In genomic region chr5:153598099-153598498, GRCh38 we compare ENCODE assay signal across 20 cellular contexts.
A peak's percentile ranks its signal among the peaks of the same experiment; 100 is the strongest.
DNase-seq lines count a peak whose midpoint lies in the region; ATAC-seq, FAIRE-seq and TF ChIP-seq lines count a peak whose summit lies in the region.
"Had no signal": no experiment of that assay in that cellular context is flagged by ENCODE, and none has a peak within 500 bp of the region (broad histone marks: within the 10 kb centered on the region; RNA-seq: fewer than 3 reads in every experiment).

No MANE protein-coding gene starts in this region.

- no peaks in the 10 kb centered on the region for H3K27me3 Mint-ChIP-seq in activated T-helper 2 cell treated with anti-CD3 and anti-CD28 coated beads, Interferon-gamma antibody, Interleukin-2, Interleukin-4, amounts not matched to agents 10 μg/mL and 5 μg/mL and 100 μg/mL, durations not matched to agents 14 hours and 24 hours and 36 hours (ENCODE audit: low read depth)
- H3K27me3 Mint-ChIP-seq: naive thymus-derived CD4-positive, alpha-beta T cell had no signal

- no peak overlapping the region for H3K27ac ChIP-seq in psoas muscle
- no peak overlapping the region for H3K27ac ChIP-seq in pancreas
- H3K27ac ChIP-seq: KMS-11, skin epidermis had no signal

- TF ChIP-seq CTCF in psoas muscle (IDR thresholded peaks at IDR 0.05) (no peak), pancreas (IDR thresholded peaks at IDR 0.05) (no peak)

- DNase-seq in psoas muscle (no peak), pancreas (no peak)
- DNase-seq in activated T-helper 2 cell treated with anti-CD3 and anti-CD28 coated beads, Interferon-gamma antibody, Interleukin-2, Interleukin-4, amounts not matched to agents 10 μg/mL and 5 μg/mL and 100 μg/mL, durations not matched to agents 14 hours and 24 hours and 36 hours (ENCODE audit: low spot score): no peak
- no peak for DNase-seq in stimulated activated naive CD8-positive, alpha-beta T cell treated with anti-CD3 and anti-CD28 coated beads, Interleukin-15, Interleukin-2, amounts not matched to agents 100 U/mL and 50 U/mL, for 24 hours
- DNase-seq: activated CD4-positive, alpha-beta T cell treated with anti-CD3 and anti-CD28 coated beads for 4 hours; activated gamma-delta T cell treated with Interleukin-2 at 50 U/mL for 16 hours; effector memory CD8-positive, alpha-beta T cell; islet precursor cell; NCI-H1105 treated with DMSO at 0.1 percent for 48 hours; NCI-H748 treated with DMSO at 0.1 percent for 48 hours; stimulated activated CD4-positive, alpha-beta T cell treated with anti-CD3 and anti-CD28 coated beads, Interleukin-4, amount 100 ng/mL, for 24 hours had no signal

- H3K9me3 ChIP-seq in psoas muscle (no peaks in the 10 kb centered on the region), pancreas (no peaks in the 10 kb centered on the region)

- FAIRE-seq in pancreas (lab: Jason Lieb, UNC): no peak
- FAIRE-seq: astrocyte, TTC549 had no signal

- H3K4me1 Mint-ChIP-seq in activated T-helper 2 cell treated with anti-CD3 and anti-CD28 coated beads, Interferon-gamma antibody, Interleukin-2, Interleukin-4, amounts not matched to agents 10 μg/mL and 5 μg/mL and 100 μg/mL, durations not matched to agents 14 hours and 24 hours and 36 hours (ENCODE audit: low read depth): peaks cover 2% of the 10 kb centered on the region

- no peak overlapping the region for H3K4me3 Mint-ChIP-seq in activated T-helper 2 cell treated with anti-CD3 and anti-CD28 coated beads, Interferon-gamma antibody, Interleukin-2, Interleukin-4, amounts not matched to agents 10 μg/mL and 5 μg/mL and 100 μg/mL, durations not matched to agents 14 hours and 24 hours and 36 hours (ENCODE audit: low read depth)
- H3K4me3 Mint-ChIP-seq: effector memory CD8-positive, alpha-beta T cell had no signal

- no peaks in the 10 kb centered on the region for H3K36me3 ChIP-seq in psoas muscle (ENCODE audit: insufficient read depth in 1 of 2, low read depth in 1 of 2)
- H3K36me3 ChIP-seq in pancreas: no peaks in the 10 kb centered on the region

- no peaks in the 10 kb centered on the region for H3K27me3 ChIP-seq in psoas muscle (ENCODE audit: insufficient read depth in 3 of 3, low read length in 2 of 3)
- no peaks in the 10 kb centered on the region for H3K27me3 ChIP-seq in pancreas

- no peaks in the 10 kb centered on the region for H3K36me3 Mint-ChIP-seq in activated T-helper 2 cell treated with anti-CD3 and anti-CD28 coated beads, Interferon-gamma antibody, Interleukin-2, Interleukin-4, amounts not matched to agents 10 μg/mL and 5 μg/mL and 100 μg/mL, durations not matched to agents 14 hours and 24 hours and 36 hours (ENCODE audit: low read depth)
- H3K36me3 Mint-ChIP-seq: naive thymus-derived CD4-positive, alpha-beta T cell had no signal

- H3K4me3 ChIP-seq in psoas muscle: no peak overlapping the region
- H3K4me3 ChIP-seq in pancreas: no peak overlapping the region
- H3K4me3 ChIP-seq: skin epidermis had no signal

- H3K9me3 Mint-ChIP-seq in activated T-helper 2 cell treated with anti-CD3 and anti-CD28 coated beads, Interferon-gamma antibody, Interleukin-2, Interleukin-4, amounts not matched to agents 10 μg/mL and 5 μg/mL and 100 μg/mL, durations not matched to agents 14 hours and 24 hours and 36 hours: no peaks in the 10 kb centered on the region

- no peak overlapping the region for H3K27ac Mint-ChIP-seq in activated T-helper 2 cell treated with anti-CD3 and anti-CD28 coated beads, Interferon-gamma antibody, Interleukin-2, Interleukin-4, amounts not matched to agents 10 μg/mL and 5 μg/mL and 100 μg/mL, durations not matched to agents 14 hours and 24 hours and 36 hours
- H3K27ac Mint-ChIP-seq: effector memory CD8-positive, alpha-beta T cell; naive thymus-derived CD4-positive, alpha-beta T cell had no signal

- H3K4me1 ChIP-seq in psoas muscle (no peaks in the 10 kb centered on the region), pancreas (no peaks in the 10 kb centered on the region)

- peak; percentile 39 for ATAC-seq in GM18519 (IDR thresholded peaks at IDR 0.05; ENCODE audit: low FRiP score, unreplicated experiment)
- peak; percentile 68 for ATAC-seq in GM21390 (IDR thresholded peaks at IDR 0.05; ENCODE audit: unreplicated experiment)
- peak; percentile 61 for ATAC-seq in HG02885 (IDR thresholded peaks at IDR 0.05; ENCODE audit: poor library complexity, unreplicated experiment)
- ATAC-seq in HG03565 (IDR thresholded peaks at IDR 0.05; ENCODE audit: unreplicated experiment): peak; percentile 45
- ATAC-seq in psoas muscle: no peak
- ATAC-seq in stimulated activated naive CD8-positive, alpha-beta T cell treated with anti-CD3 and anti-CD28 coated beads, Interleukin-15, Interleukin-2, amounts not matched to agents 100 U/mL and 50 U/mL, for 24 hours: no peak
- ATAC-seq in pancreas: no peak
- ATAC-seq: effector memory CD8-positive, alpha-beta T cell; naive thymus-derived CD4-positive, alpha-beta T cell had no signal

- intact Hi-C loops in psoas muscle (cut with DNase I): no loop called here
- intact Hi-C loops in activated T-helper 2 cell treated with anti-CD3 and anti-CD28 coated beads, Interferon-gamma antibody, Interleukin-2, Interleukin-4, amounts not matched to agents 10 μg/mL and 5 μg/mL and 100 μg/mL, durations not matched to agents 14 hours and 24 hours and 36 hours (cut with micrococcal nuclease): no loop called here
- intact Hi-C loops in pancreas (cut with DNase I): no loop called here

Comparison
In these comparisons a context has a peak if more than half of its experiments do, and no peak if none do; other contexts are left out.
1. ATAC-seq: peak in GM18519 (single experiment), GM21390 (single experiment), HG02885 (single experiment) and HG03565 (single experiment); none in psoas muscle (0 of 4), stimulated activated naive CD8-positive, alpha-beta T cell treated with anti-CD3 and anti-CD28 coated beads, Interleukin-15, Interleukin-2, amounts not matched to agents 100 U/mL and 50 U/mL, for 24 hours (single experiment) and pancreas (0 of 4).